In the genomic region with DNA sequence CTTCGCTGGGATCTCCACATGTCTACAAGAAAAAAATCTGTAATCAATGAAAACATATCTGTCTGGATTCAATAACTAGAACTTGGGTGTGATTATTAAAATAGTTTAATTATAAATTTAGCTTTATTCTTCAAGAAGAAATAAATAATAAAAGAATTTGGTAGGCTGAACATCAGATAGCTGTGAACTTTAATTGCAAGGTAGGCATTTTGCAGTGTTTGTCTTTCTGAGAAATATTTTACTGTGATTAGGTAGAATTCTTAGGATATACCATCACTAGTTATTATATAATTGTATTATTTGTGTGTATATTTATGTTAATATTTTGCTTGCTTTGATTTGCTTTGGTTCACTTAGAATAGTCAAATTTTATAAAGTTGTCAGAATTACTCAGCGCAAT, we compare ENCODE assay signal across 11 cellular contexts.
"Had no signal": no experiment of that assay in that cellular context is flagged by ENCODE, and none has a peak within 500 bp of the region (broad histone marks: within the 10 kb centered on the region; RNA-seq: fewer than 3 reads in every experiment).

No MANE protein-coding gene starts in this region.

- FAIRE-seq: H1, H54 had no signal

- H2AFZ ChIP-seq: GM23338 had no signal

- H3K4me2 ChIP-seq: GM23338 had no signal

- H3K36me3 ChIP-seq: HAP-1 had no signal

- DNase-seq: GM23248, GOT3, H7, H9, HCEC 1CT, HFFc6 had no signal

- H3K9ac ChIP-seq: GM23248 had no signal

- H3K9me3 ChIP-seq: HAP-1 had no signal

- H3K4me3 ChIP-seq: GM23248, GM23338, HAP-1 had no signal

- ATAC-seq: GM23338, HCT116 had no signal

- H3K27ac ChIP-seq: GM23248 had no signal
